ENCODE assay signal across 9 cellular contexts in the genomic region with DNA sequence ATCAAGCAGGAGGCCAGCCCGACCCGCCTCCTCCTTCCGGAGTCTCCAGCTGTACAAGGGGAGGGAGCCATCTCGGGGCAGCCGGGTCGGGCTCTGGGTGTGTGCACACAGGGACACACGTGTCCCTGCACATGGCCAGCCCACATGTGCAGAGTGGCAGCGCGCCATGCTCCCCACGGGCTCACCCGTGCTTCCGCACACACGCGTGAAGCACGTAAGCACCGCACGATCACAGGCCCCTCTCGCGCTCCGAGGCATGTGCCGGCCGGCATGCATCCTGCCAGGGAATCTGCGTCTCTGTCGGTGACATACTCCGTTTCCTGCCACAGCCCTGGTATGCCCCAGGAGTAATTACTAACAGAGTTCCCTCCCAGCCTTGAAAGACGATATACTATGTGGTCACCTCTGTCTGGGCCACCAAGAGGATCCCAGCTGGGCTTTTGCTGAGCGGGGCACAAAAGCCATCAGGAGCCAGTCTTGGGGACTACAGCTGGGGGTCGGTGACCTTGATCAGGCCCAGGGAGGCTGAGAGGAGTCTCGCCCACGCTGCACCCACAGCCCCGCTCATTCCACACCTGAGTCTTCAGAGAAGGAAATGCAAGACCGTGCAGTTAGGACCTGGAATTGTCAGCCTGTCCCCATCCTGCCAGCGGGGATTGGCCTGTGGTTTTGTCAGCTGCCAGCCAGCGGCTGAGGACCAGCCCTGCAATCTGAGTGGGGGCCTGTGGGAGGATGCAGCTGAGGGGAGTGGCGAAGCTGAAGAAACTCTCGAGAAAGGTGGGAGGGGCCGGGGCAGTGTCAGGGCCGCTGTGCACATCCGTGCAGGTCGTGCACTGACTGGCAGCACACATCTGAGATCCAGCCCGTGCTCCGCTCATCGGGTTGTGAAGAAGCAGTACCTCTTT. TPM values are rescaled to one million over a fixed set of nuclear protein-coding genes. Genes with fewer than 3 reads are reported as not detected.
DNase-seq lines count a peak whose midpoint lies in the region; ATAC-seq and TF ChIP-seq lines count a peak whose summit lies in the region.
"Had no signal": no experiment of that assay in that cellular context is flagged by ENCODE, and none has a peak within 500 bp of the region (broad histone marks: within the 10 kb centered on the region; RNA-seq: fewer than 3 reads in every experiment).

No MANE protein-coding gene starts in this region.

- no peak for TF ChIP-seq EP300 in stomach (IDR thresholded peaks at IDR 0.05)

- peaks cover 3% of the 10 kb centered on the region for H3K27me3 Mint-ChIP-seq in activated naive CD4-positive, alpha-beta T cell treated with anti-CD3 and anti-CD28 coated beads, Interleukin-2, amount 10 ng/mL, durations not matched to agents 7 days and 5 days

- POLR2A ChIA-PET in PC-3 (lab: Charles Lee; ENCODE audit: unreplicated experiment): no interaction called here

- no peaks in the 10 kb centered on the region for H3K9me3 Mint-ChIP-seq in activated naive CD4-positive, alpha-beta T cell treated with anti-CD3 and anti-CD28 coated beads, Interleukin-2, amount 10 ng/mL, durations not matched to agents 7 days and 5 days

- no peaks in the 10 kb centered on the region for H3K79me2 ChIP-seq in DND-41 (ENCODE audit: insufficient read depth, low read length)
- H3K79me2 ChIP-seq in PC-3 (ENCODE audit: low read length): no peaks in the 10 kb centered on the region

- H3K36me3 ChIP-seq in DND-41 (ENCODE audit: insufficient read depth, low read length): no peaks in the 10 kb centered on the region
- no peaks in the 10 kb centered on the region for H3K36me3 ChIP-seq in stomach
- H3K36me3 ChIP-seq in PC-3 (ENCODE audit: low read depth, low read length): no peaks in the 10 kb centered on the region
- H3K36me3 ChIP-seq: neutrophil had no signal

- H3K36me3 Mint-ChIP-seq in activated naive CD4-positive, alpha-beta T cell treated with anti-CD3 and anti-CD28 coated beads, Interleukin-2, amount 10 ng/mL, durations not matched to agents 7 days and 5 days: peaks cover 1% of the 10 kb centered on the region

- H3K4me1 Mint-ChIP-seq in activated naive CD4-positive, alpha-beta T cell treated with anti-CD3 and anti-CD28 coated beads, Interleukin-2, amount 10 ng/mL, durations not matched to agents 7 days and 5 days: peaks cover 64% of the 10 kb centered on the region

- H4K20me1 ChIP-seq in DND-41 (ENCODE audit: insufficient read depth, low read length) (peaks cover 12% of the 10 kb centered on the region; the same call in 1 of the 2 replicates), PC-3 (ENCODE audit: low read length) (no peaks in the 10 kb centered on the region)

- H3K9me2 ChIP-seq in PC-3 (replicated peaks; ENCODE audit: low read length): no peaks in the 10 kb centered on the region

- H2AFZ ChIP-seq in DND-41 (ENCODE audit: low read depth, low read length) (peak overlapping the region; percentile 56; the same call in 1 of the 2 replicates), PC-3 (ENCODE audit: low read length) (no peak overlapping the region)

- H3K4me1 ChIP-seq in DND-41 (ENCODE audit: insufficient read depth, low read length) (peaks cover 33% of the 10 kb centered on the region), stomach (peaks cover 31 to 57% (median 46%) of the 10 kb centered on the region in 4 donors), PC-3 (ENCODE audit: insufficient read depth, low read length) (peaks cover 13% of the 10 kb centered on the region)

- peak overlapping the region; percentile 37 for H3K9ac ChIP-seq in DND-41 (ENCODE audit: low read depth, low read length)
- no peak overlapping the region for H3K9ac ChIP-seq in PC-3 (ENCODE audit: low read length)

- H3K4me2 ChIP-seq in DND-41 (ENCODE audit: insufficient read depth, low read length): peak overlapping the region; percentile 73
- H3K4me2 ChIP-seq in PC-3 (ENCODE audit: low read length): no peak overlapping the region

- ATAC-seq in DND-41 (ENCODE audit: insufficient read depth, low read depth) (peak; percentile 89), HG03066 (IDR thresholded peaks at IDR 0.05; ENCODE audit: low read depth, unreplicated experiment) (peak; percentile 50), PC-3 (no peak)

- intact Hi-C loops in stomach (cut with DNase I; ENCODE audit: low total_unique reads) (no loop called here), PC-3 (cut with micrococcal nuclease) (no loop called here)

- H3K27ac ChIP-seq in DND-41 (ENCODE audit: low read length) (peak overlapping the region; percentile 71), stomach (peak overlapping the region in 4 of 5 donors; percentile 25 to 52 (median 38)), substantia nigra (ENCODE audit: low read depth, low read length, poor library complexity, severe bottlenecking) (no peak overlapping the region), PC-3 (ENCODE audit: low read length) (no peak overlapping the region)
- H3K27ac ChIP-seq: neutrophil had no signal

- WGBS in stomach, 5 donors: 54 to 63% (median 57%) methylated on average over 36 to 43 of the region's 43 CpGs

- CTCF ChIA-PET in activated naive CD4-positive, alpha-beta T cell treated with anti-CD3 and anti-CD28 coated beads, Interleukin-2, amount 10 ng/mL, durations not matched to agents 7 days and 5 days (lab: Charles Lee): no interaction called here
- CTCF ChIA-PET in PC-3 (lab: Charles Lee): no interaction called here

- no peaks in the 10 kb centered on the region for H3K27me3 ChIP-seq in DND-41 (ENCODE audit: insufficient read depth, low read length, poor library complexity)
- no peaks in the 10 kb centered on the region for H3K27me3 ChIP-seq in stomach
- no peaks in the 10 kb centered on the region for H3K27me3 ChIP-seq in PC-3 (ENCODE audit: low read length)

- BruUV-seq in PC-3 (replicated peaks; lab: Mats Ljungman, UMichigan): no TSS peak

- peak; percentile 93 for DNase-seq in DND-41
- peak; percentile 91 for DNase-seq in SHP77 treated with DMSO at 0.1 percent for 48 hours (lab: John Stamatoyannopoulos, UW)
- DNase-seq in activated naive CD4-positive, alpha-beta T cell treated with anti-CD3 and anti-CD28 coated beads, Interleukin-2, amount 10 ng/mL, durations not matched to agents 7 days and 5 days: peak; percentile 93
- peak; percentile 47 for DNase-seq in kidney glomerular epithelial cell (lab: John Stamatoyannopoulos, UW)
- DNase-seq in stomach: no peak
- DNase-seq in substantia nigra (lab: John Stamatoyannopoulos, UW): no peak
- DNase-seq in PC-3: no peak

- H3K4me3 Mint-ChIP-seq in activated naive CD4-positive, alpha-beta T cell treated with anti-CD3 and anti-CD28 coated beads, Interleukin-2, amount 10 ng/mL, durations not matched to agents 7 days and 5 days: peak overlapping the region; percentile 76

- H3K9me3 ChIP-seq in DND-41 (ENCODE audit: insufficient read depth, low read length, severe bottlenecking) (no peaks in the 10 kb centered on the region), stomach (no peaks in the 10 kb centered on the region), PC-3 (ENCODE audit: low read length) (no peaks in the 10 kb centered on the region)
- H3K9me3 ChIP-seq: neutrophil had no signal

- no peak for TF ChIP-seq POLR2A in stomach (IDR thresholded peaks at IDR 0.05)

- H3K4me3 ChIP-seq in DND-41 (ENCODE audit: low read depth in 1 of 2, low read length in 2 of 2) (peak overlapping the region in 1 of 2 experiments; percentile 52; a peak in 2 of 4 replicates), stomach (no peak overlapping the region), PC-3 (ENCODE audit: low read length) (no peak overlapping the region)

- peak overlapping the region; percentile 97 for H3K27ac Mint-ChIP-seq in activated naive CD4-positive, alpha-beta T cell treated with anti-CD3 and anti-CD28 coated beads, Interleukin-2, amount 10 ng/mL, durations not matched to agents 7 days and 5 days

- no peaks in the 10 kb centered on the region for H3F3A ChIP-seq in PC-3 (ENCODE audit: low read length, unreplicated experiment)

- no peak for TF ChIP-seq CTCF in DND-41 (IDR thresholded peaks at IDR 0.05; ENCODE audit: borderline replicate concordance, extremely low read depth, low read length, poor library complexity, severe bottlenecking)
- TF ChIP-seq CTCF in stomach (IDR thresholded peaks at IDR 0.05): no peak
- no peak for TF ChIP-seq CTCF in PC-3 (conservative IDR thresholded peaks at IDR 0.05; ENCODE audit: low read depth, low read length)

RNA-seq across cellular contexts. Expression of gene LFNG, which starts 11.0 kb away (rescaled TPM):
- total RNA-seq in stomach (100 to 1,000 TPM in 1 of 5 donors, 10 to 100 TPM in 3, 1 to 10 TPM in 1; 8.0 to 103 (median 36.2) TPM), PC-3 (2014; rRNA removed) (4.8 and 7.7 TPM in 2 replicates)
- 10 to 100 TPM; 11.8 to 15.4 (median 14.1) TPM for polyA plus RNA-seq in stomach

RNA-seq across cellular contexts. Expression of gene GRIFIN, which starts 32.4 kb away (rescaled TPM):
- not detected for total RNA-seq in stomach
- not detected for polyA plus RNA-seq in stomach
- not detected in 2 replicates for total RNA-seq in PC-3 (2014; rRNA removed)

RNA-seq across cellular contexts. Expression of gene BRAT1, which starts 46.7 kb away (rescaled TPM):
- total RNA-seq in stomach: 100 to 1,000 TPM in 1 of 5 donors, 10 to 100 TPM in 4; 16.3 to 119 (median 35.7) TPM
- 10 to 100 TPM; 23.5 to 25.2 (median 23.5) TPM for polyA plus RNA-seq in stomach
- total RNA-seq in PC-3 (2014; rRNA removed): 65.2 and 76.3 TPM in 2 replicates

RNA-seq across cellular contexts. Expression of gene IQCE, which starts 50.2 kb away (rescaled TPM):
- 100 to 1,000 TPM in 1 of 5 donors, 10 to 100 TPM in 3, 1 to 10 TPM in 1; 1.8 to 248 (median 49.1) TPM for total RNA-seq in stomach
- 10 to 100 TPM in 1 of 3 donors, 1 to 10 TPM in 2; 3.0 to 10.5 (median 7.5) TPM for polyA plus RNA-seq in stomach
- 9.7 and 24.7 TPM in 2 replicates for total RNA-seq in PC-3 (2014; rRNA removed)

Comparison
In these comparisons a context has a peak if more than half of its experiments do, and no peak if none do; other contexts are left out.
1. DNase-seq: peak in DND-41 (single experiment), SHP77 treated with DMSO at 0.1 percent for 48 hours (single experiment), activated naive CD4-positive, alpha-beta T cell treated with anti-CD3 and anti-CD28 coated beads, Interleukin-2, amount 10 ng/mL, durations not matched to agents 7 days and 5 days (single experiment) and kidney glomerular epithelial cell (single experiment); none in stomach (single experiment), substantia nigra (0 of 49) and PC-3 (single experiment).
2. H3K27ac ChIP-seq: peak in DND-41 (single experiment) and stomach (4 of 5); none in substantia nigra (single experiment) and PC-3 (single experiment).